ENCODE assay signal across 15 cellular contexts in the genomic region with DNA sequence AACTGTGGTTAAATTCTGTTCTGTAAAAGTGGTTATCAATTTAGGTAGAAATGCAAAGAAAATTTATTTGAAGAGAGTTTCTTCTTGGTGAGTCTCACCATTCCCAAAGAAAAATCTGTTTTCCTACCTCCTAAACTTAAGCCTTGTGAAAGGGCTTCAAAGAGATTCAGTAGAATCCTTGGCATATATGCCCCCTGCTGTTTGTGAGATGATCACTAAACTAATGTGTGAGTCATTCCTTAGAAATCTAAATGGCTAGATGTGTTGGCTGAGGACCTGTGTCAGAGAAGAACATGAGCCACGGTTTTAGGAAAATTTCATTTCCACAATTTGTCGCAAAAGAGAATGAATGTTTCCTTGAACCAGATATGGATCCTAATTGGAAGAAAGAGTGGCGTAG.
A peak's percentile ranks its signal among the peaks of the same experiment; 100 is the strongest.
DNase-seq lines count a peak whose midpoint lies in the region; TF ChIP-seq lines count a peak whose summit lies in the region.
"Had no signal": no experiment of that assay in that cellular context is flagged by ENCODE, and none has a peak within 500 bp of the region (broad histone marks: within the 10 kb centered on the region; RNA-seq: fewer than 3 reads in every experiment).

No MANE protein-coding gene starts in this region.

- H3K4me1 ChIP-seq in MM.1S (ENCODE audit: low read length), result peaks cover 2% of the 10 kb centered on the region; the same call in 1 of the 2 replicates
- H3K4me1 ChIP-seq: parathyroid adenoma, transverse colon had no signal

- no peaks in the 10 kb centered on the region for H3K9me2 ChIP-seq in MM.1S (replicated peaks; ENCODE audit: insufficient read depth, low read length)

- no peaks in the 10 kb centered on the region for H3K36me3 ChIP-seq in MM.1S (replicated peaks; ENCODE audit: insufficient read depth, low read length)
- H3K36me3 ChIP-seq: transverse colon had no signal

- H3K4me3 ChIP-seq in HFF-Myc (replicated peaks; ENCODE audit: low read depth, low read length), result no peak overlapping the region
- H3K4me3 ChIP-seq in MM.1S (ENCODE audit: low read length), result no peak overlapping the region
- H3K4me3 ChIP-seq: transverse colon had no signal

- H3K9me3 ChIP-seq in MM.1S (replicated peaks; ENCODE audit: insufficient read depth, low read length), result no peaks in the 10 kb centered on the region
- H3K9me3 ChIP-seq: transverse colon had no signal

- no peak overlapping the region for H3K27ac ChIP-seq in RWPE1
- no peak overlapping the region for H3K27ac ChIP-seq in MM.1S (ENCODE audit: low read length)
- H3K27ac ChIP-seq in substantia nigra (ENCODE audit: low read depth, low read length, poor library complexity, severe bottlenecking), result no peak overlapping the region
- H3K27ac ChIP-seq: parathyroid adenoma, transverse colon had no signal

- CTCF ChIA-PET in RWPE1 (lab: Yijun Ruan, JAX), result interaction anchor here (0.6 to 1.2 kb wide), 3 partner anchors 18 to 214 kb away, joined by 3 to 6 read pairs (median 3); no protein-coding TSS in a partner anchor

- H3K27me3 ChIP-seq in MM.1S (replicated peaks; ENCODE audit: insufficient read depth, low read length), result no peaks in the 10 kb centered on the region
- H3K27me3 ChIP-seq: transverse colon had no signal

- H2AFZ ChIP-seq in MM.1S (ENCODE audit: low read length), result no peak overlapping the region
- H2AFZ ChIP-seq: parathyroid adenoma had no signal

- no peak overlapping the region for H3K4me2 ChIP-seq in MM.1S (ENCODE audit: low read depth, low read length)

- H3F3A ChIP-seq in MM.1S (ENCODE audit: insufficient read depth, low read length), result no peaks in the 10 kb centered on the region

- H4K20me1 ChIP-seq in MM.1S (ENCODE audit: insufficient read depth, low read length), result no peaks in the 10 kb centered on the region

- DNase-seq in A172 (ENCODE audit: low spot score) (peak; percentile 73), HFF-Myc (ENCODE audit: extremely low read depth, low read depth) (no peak), RWPE1 (ENCODE audit: low spot score) (peak; percentile 5), fibroblast of peridontal ligament (ENCODE audit: extremely low read depth) (peak; percentile 52), NCI-H1105 (lab: John Stamatoyannopoulos, UW) (no peak), MM.1S (no peak), GM20000 (ENCODE audit: low spot score) (no peak), substantia nigra (lab: John Stamatoyannopoulos, UW) (no peak)
- DNase-seq: activated CD4-positive, alpha-beta memory T cell treated with anti-CD3 and anti-CD28 coated beads for 36 hours; activated naive CD4-positive, alpha-beta T cell treated with anti-CD3 and anti-CD28 coated beads for 36 hours; MV-4-11; stimulated activated CD8-positive, alpha-beta memory T cell treated with anti-CD3 and anti-CD28 coated beads, Interleukin-4, amount 100 ng/mL, for 48 hours; T-helper 17 cell; transverse colon had no signal

- TF ChIP-seq CTCF in HFF-Myc (IDR thresholded peaks at IDR 0.05; ENCODE audit: low read depth, low read length, missing control alignments) (peak; percentile 15), RWPE1 (conservative IDR thresholded peaks at IDR 0.05; ENCODE audit: low read depth) (no peak), MM.1S (IDR thresholded peaks at IDR 0.05; ENCODE audit: low read length) (no peak), GM20000 (IDR thresholded peaks at IDR 0.05; ENCODE audit: extremely low read depth, missing control alignments) (no peak)

- no peak overlapping the region for H3K9ac ChIP-seq in MM.1S (ENCODE audit: low read length)
- H3K9ac ChIP-seq: parathyroid adenoma had no signal

- POLR2A ChIA-PET in RWPE1 (lab: Yijun Ruan, JAX; ENCODE audit: low non-redundant PET), result no interaction called here

- H3K79me2 ChIP-seq in MM.1S (ENCODE audit: low read length), result no peaks in the 10 kb centered on the region
- H3K79me2 ChIP-seq: parathyroid adenoma had no signal

Comparison
In these comparisons a context has a peak if more than half of its experiments do, and no peak if none do; other contexts are left out.
1. DNase-seq: peak in A172 (single experiment), RWPE1 (single experiment) and fibroblast of peridontal ligament (single experiment); none in HFF-Myc (single experiment), NCI-H1105 (single experiment), MM.1S (single experiment), GM20000 (single experiment) and substantia nigra (0 of 49).